Comparison of ENCODE assay signal across 20 cellular contexts in genomic region chr6:4668271-4669179, GRCh38.
DNase-seq lines count a peak whose midpoint lies in the region; ATAC-seq, FAIRE-seq and TF ChIP-seq lines count a peak whose summit lies in the region.
"Had no signal": no experiment of that assay in that cellular context is flagged by ENCODE, and none has a peak within 500 bp of the region (broad histone marks: within the 10 kb centered on the region; RNA-seq: fewer than 3 reads in every experiment).

No MANE protein-coding gene starts in this region.

- no peak overlapping the region for H3K27ac ChIP-seq in H1 (ENCODE audit: low read depth, low read length)
- H3K27ac ChIP-seq: gastrocnemius medialis, tibial nerve had no signal

- H3K18ac ChIP-seq in H1 (ENCODE audit: extremely low read depth, low read length): 0 out of 2 replicates have a peak overlapping the region, but pooled peaks have one; percentile 13

- H3K4me1 ChIP-seq in H1 (replicated peaks in 1 of 4; ENCODE audit: control insufficient read depth in 3 of 4, insufficient read depth in 4 of 4, low read length in 3 of 4): peaks cover 0 to 2% (median under 1%) of the 10 kb centered on the region in 4 experiments; a peak in 2 of 7 replicates
- H3K4me1 ChIP-seq: tibial nerve had no signal

- no peak for TF ChIP-seq POLR2A in NB4 (IDR thresholded peaks at IDR 0.05; ENCODE audit: extremely low read depth, insufficient read length)
- no peak for TF ChIP-seq POLR2A in H1 (IDR thresholded peaks at IDR 0.05; ENCODE audit: control extremely low read depth in 1 of 2, low read depth in 2 of 2, low read length in 2 of 2)

- TF ChIP-seq CTCF in NB4 (IDR thresholded peaks at IDR 0.05; ENCODE audit: low read depth, low read length): no peak
- TF ChIP-seq CTCF in H1 (IDR thresholded peaks at IDR 0.05; ENCODE audit: control extremely low read depth in 1 of 3, insufficient read depth in 1 of 3, low read depth in 1 of 3, low read length in 3 of 3): no peak
- TF ChIP-seq CTCF in omental fat pad (IDR thresholded peaks at IDR 0.05): no peak

- no peak overlapping the region for H2AK5ac ChIP-seq in H1 (ENCODE audit: low read depth, low read length)

- H4K5ac ChIP-seq in H1 (ENCODE audit: insufficient read length, low read depth, low read length): no peak overlapping the region

- WGBS in H1 (ENCODE audit: extremely low coverage in 1 of 2, insufficient coverage in 1 of 2, insufficient read length in 1 of 2, insufficient replicate concordance in 2 of 2, low coverage in 1 of 2, low lambda C conversion rate in 2 of 2, missing lambda C conversion rate in 1 of 2), 2 experiments: 89% methylated on average over 10 of the region's 10 CpGs; no CpG with 5 or more reads in 1 of the 2 experiments

- H2BK12ac ChIP-seq in H1 (ENCODE audit: low read depth, low read length): no peak overlapping the region

- H3K4ac ChIP-seq in H1 (replicated peaks; ENCODE audit: insufficient read length, low read depth, low read length): no peak overlapping the region

- H3K14ac ChIP-seq in H1 (ENCODE audit: insufficient read length): no peak overlapping the region

- no peak overlapping the region for H2BK20ac ChIP-seq in H1 (ENCODE audit: low read length)

- no peak overlapping the region for H3K9ac ChIP-seq in H1 (replicated peaks in 1 of 4; ENCODE audit: extremely low read depth in 1 of 4, low read depth in 3 of 4, low read length in 3 of 4)

- CTCF ChIA-PET in H1 (lab: Charles Lee; ENCODE audit: partially characterized antibody): interaction anchor here (0.9 kb wide), 1 partner anchor 9 kb away, joined by 3 read pairs; no protein-coding TSS in a partner anchor

- H3K79me1 ChIP-seq in H1 (ENCODE audit: low read depth, low read length): no peaks in the 10 kb centered on the region

- H3K36me3 ChIP-seq in H1 (ENCODE audit: control insufficient read depth in 2 of 4, insufficient read depth in 4 of 4, low read length in 3 of 4): no peaks in the 10 kb centered on the region
- H3K36me3 ChIP-seq: gastrocnemius medialis, tibial nerve had no signal

- no peak overlapping the region for H3K56ac ChIP-seq in H1 (replicated peaks; ENCODE audit: insufficient read length, low read depth, low read length)

- H3K27me3 ChIP-seq in H1 (replicated peaks in 1 of 4; ENCODE audit: control insufficient read depth in 3 of 4, extremely low read depth in 1 of 4, insufficient read depth in 3 of 4, low read length in 3 of 4): no peaks in the 10 kb centered on the region
- H3K27me3 ChIP-seq: gastrocnemius medialis, tibial nerve had no signal

- DNase-seq in ELR (ENCODE audit: low read depth): peak; percentile 31
- peak; percentile 59 for DNase-seq in NB4 (ENCODE audit: low read depth)
- peak in 1 of 2 experiments; percentile 31 for DNase-seq in H1 (ENCODE audit: low read depth in 1 of 2, low spot score in 2 of 2)
- peak; percentile 43 for DNase-seq in renal cortical epithelial cell (ENCODE audit: low read depth)
- DNase-seq in SKM-1 treated with dmso at 0.1 percent for 144 hours (lab: John Stamatoyannopoulos, UW; ENCODE audit: unreplicated experiment): no peak
- no peak for DNase-seq in omental fat pad (ENCODE audit: low spot score)
- no peak for DNase-seq in activated gamma-delta T cell (lab: John Stamatoyannopoulos, UW)
- DNase-seq: activated CD4-positive, alpha-beta T cell treated with anti-CD3 and anti-CD28 coated beads for 36 hours; CD4-positive, CD25-positive, alpha-beta regulatory T cell; gastrocnemius medialis; H7; Kasumi-1; naive B cell; NCI-H1417; NCI-H524; stimulated activated CD4-positive, alpha-beta T cell treated with anti-CD3 and anti-CD28 coated beads, Interleukin-2, amount 100 ng/mL, for 48 hours; stimulated activated naive CD8-positive, alpha-beta T cell treated with anti-CD3 and anti-CD28 coated beads, Interleukin-15, Interleukin-2, amounts not matched to agents 100 U/mL and 50 U/mL, for 24 hours had no signal

- H3K4me3 ChIP-seq in NB4 (ENCODE audit: low read depth, low read length) (no peak overlapping the region), H1 (ENCODE audit: extremely low read depth in 1 of 4, insufficient read depth in 2 of 4, low read depth in 3 of 4, low read length in 4 of 4) (no peak overlapping the region; a peak in 1 of 8 replicates)
- H3K4me3 ChIP-seq: gastrocnemius medialis, tibial nerve had no signal

- FAIRE-seq in H1 (lab: Jason Lieb, UNC): no peak

- H3K23me2 ChIP-seq in H1 (ENCODE audit: low read depth, low read length): no peaks in the 10 kb centered on the region

- no peak overlapping the region for H2BK120ac ChIP-seq in H1 (replicated peaks; ENCODE audit: low read depth, low read length)

- TF ChIP-seq RAD21 in H1 (IDR thresholded peaks at IDR 0.05 in 1 of 2, conservative IDR thresholded peaks at IDR 0.05 in 1 of 2; ENCODE audit: low read depth in 2 of 2, low read length in 2 of 2): no peak

- H3K23ac ChIP-seq in H1 (ENCODE audit: insufficient read length): no peak overlapping the region

- ATAC-seq in omental fat pad (ENCODE audit: low FRiP score): no peak
- no peak for ATAC-seq in GM21381 (IDR thresholded peaks at IDR 0.05; ENCODE audit: unreplicated experiment)
- ATAC-seq: activated CD4-positive, alpha-beta T cell treated with anti-CD3 and anti-CD28 coated beads for 36 hours; gastrocnemius medialis; Right ventricle myocardium inferior; stimulated activated naive CD8-positive, alpha-beta T cell treated with anti-CD3 and anti-CD28 coated beads, Interleukin-15, Interleukin-2, amounts not matched to agents 100 U/mL and 50 U/mL, for 24 hours had no signal

- no peaks in the 10 kb centered on the region for H3K9me3 ChIP-seq in H1 (ENCODE audit: insufficient read depth in 2 of 2, low read depth in 1 of 2, low read length in 1 of 2)
- H3K9me3 ChIP-seq: gastrocnemius medialis, tibial nerve had no signal

- no peaks in the 10 kb centered on the region for H4K20me1 ChIP-seq in H1 (replicated peaks in 1 of 2; ENCODE audit: control insufficient read depth in 1 of 2, insufficient read depth in 2 of 2, low read length in 2 of 2)

- H4K8ac ChIP-seq in H1 (ENCODE audit: extremely low read depth, insufficient read depth, low read length): no peak overlapping the region

- TF ChIP-seq EP300 in H1 (IDR thresholded peaks at IDR 0.05; ENCODE audit: borderline replicate concordance in 1 of 2, low read depth in 2 of 2, low read length in 2 of 2): no peak

- H2BK15ac ChIP-seq in H1 (ENCODE audit: low read length): no peak overlapping the region

- 0 out of 2 replicates have a peak overlapping the region, but pooled peaks have one; percentile 57 for H2AFZ ChIP-seq in H1 (ENCODE audit: low read length)

- POLR2A ChIA-PET in H1 (lab: Charles Lee; ENCODE audit: partially characterized antibody): no interaction called here

- H2BK5ac ChIP-seq in H1 (ENCODE audit: low read depth, low read length): no peak overlapping the region

- no peak overlapping the region for H3K4me2 ChIP-seq in H1 (ENCODE audit: insufficient read depth in 1 of 2, low read depth in 2 of 2, low read length in 2 of 2)

- no peaks in the 10 kb centered on the region for H3K79me2 ChIP-seq in H1 (ENCODE audit: control insufficient read depth in 1 of 2, insufficient read depth in 2 of 2, low read length in 2 of 2)

- no peak overlapping the region for H4K91ac ChIP-seq in H1 (replicated peaks; ENCODE audit: insufficient read length, low read length)

TF ChIP-seq in H1, 55 proteins besides CTCF, POLR2A, EP300 and RAD21:
- TF ChIP-seq CTBP2 (IDR thresholded peaks at IDR 0.05; ENCODE audit: borderline replicate concordance, insufficient read depth, insufficient read length, low read length): no peak
- TF ChIP-seq GTF2F1 (IDR thresholded peaks at IDR 0.05; ENCODE audit: borderline replicate concordance, low read depth, low read length): no peak
- TF ChIP-seq SIX5 (IDR thresholded peaks at IDR 0.05; ENCODE audit: low read depth, low read length): no peak
- no peak for TF ChIP-seq SP4 (IDR thresholded peaks at IDR 0.05; ENCODE audit: low read length)
- TF ChIP-seq GABPA (IDR thresholded peaks at IDR 0.05; ENCODE audit: borderline replicate concordance, insufficient read depth, low read length): no peak
- no peak for TF ChIP-seq POLR2AphosphoS5 (IDR thresholded peaks at IDR 0.05; ENCODE audit: low read depth, low read length)
- TF ChIP-seq KDM4A (IDR thresholded peaks at IDR 0.05; ENCODE audit: low read depth, low read length, severe bottlenecking): no peak

Comparison
In these comparisons a context has a peak if more than half of its experiments do, and no peak if none do; other contexts are left out.
1. DNase-seq: peak in ELR (single experiment), NB4 (single experiment) and renal cortical epithelial cell (single experiment); none in SKM-1 treated with dmso at 0.1 percent for 144 hours (single experiment), omental fat pad (single experiment) and activated gamma-delta T cell (single experiment).